20 cellular contexts compared by ENCODE assay signal in genomic region chr16:4322121-4323035, GRCh38. TPM values are rescaled to one million over a fixed set of nuclear protein-coding genes. Genes with fewer than 3 reads are reported as not detected.
DNase-seq lines count a peak whose midpoint lies in the region; ATAC-seq and TF ChIP-seq lines count a peak whose summit lies in the region.
"Had no signal": no experiment of that assay in that cellular context is flagged by ENCODE, and none has a peak within 500 bp of the region (broad histone marks: within the 10 kb centered on the region; RNA-seq: fewer than 3 reads in every experiment).

No MANE protein-coding gene starts in this region.

- H3K9me2 ChIP-seq in SK-N-SH = no peaks in the 10 kb centered on the region

- H3K27me3 ChIP-seq in SK-N-SH (ENCODE audit: insufficient read depth) = no peaks in the 10 kb centered on the region
- H3K27me3 ChIP-seq in osteoblast (ENCODE audit: insufficient read depth, low read length) = no peaks in the 10 kb centered on the region
- no peaks in the 10 kb centered on the region for H3K27me3 ChIP-seq in upper lobe of right lung
- H3K27me3 ChIP-seq: foreskin keratinocyte had no signal

- CTCF ChIA-PET in SK-N-SH (lab: Yijun Ruan, JAX) = interaction anchor here (1.7 to 14.9 kb wide), 3 partner anchors 34 to 81 kb away, joined by 5 to 281 read pairs (median 67); no protein-coding TSS in a partner anchor

- H3K4me3 ChIP-seq in SK-N-SH (ENCODE audit: low read depth in 2 of 2, low read length in 1 of 2) (no peak overlapping the region), osteoblast (ENCODE audit: insufficient read depth, low read length) (no peak overlapping the region), upper lobe of right lung (no peak overlapping the region)
- H3K4me3 ChIP-seq: GM12878 had no signal

- 90% methylated on average over 15 of the region's 30 CpGs for WGBS in SK-N-SH (ENCODE audit: low lambda C conversion rate)

- H3F3A ChIP-seq in SK-N-SH (replicated peaks; ENCODE audit: insufficient read depth) = no peaks in the 10 kb centered on the region

- no peak overlapping the region for H3K4me2 ChIP-seq in SK-N-SH
- no peak overlapping the region for H3K4me2 ChIP-seq in osteoblast (ENCODE audit: insufficient read depth, low read length)

- no peak for TF ChIP-seq EP300 in SK-N-SH (IDR thresholded peaks at IDR 0.05; ENCODE audit: borderline replicate concordance in 1 of 2, low read depth in 1 of 2, low read length in 1 of 2)

- H3K79me2 ChIP-seq in SK-N-SH (ENCODE audit: insufficient read depth) (peaks cover 98% of the 10 kb centered on the region), osteoblast (ENCODE audit: insufficient read depth, low read length) (peaks cover 97% of the 10 kb centered on the region)

- POLR2A ChIA-PET in SK-N-SH (lab: Yijun Ruan, JAX) = interaction anchor here (1.5 kb wide), 1 partner anchor 69 kb away, joined by 4 read pairs; no protein-coding TSS in a partner anchor

- intact Hi-C loops in upper lobe of right lung (cut with DNase I) = no loop called here

- no peak for TF ChIP-seq CTCF in SK-N-SH (IDR thresholded peaks at IDR 0.05)
- TF ChIP-seq CTCF in osteoblast (IDR thresholded peaks at IDR 0.05; ENCODE audit: extremely low read depth, low read depth, low read length) = no peak
- no peak for TF ChIP-seq CTCF in upper lobe of right lung (IDR thresholded peaks at IDR 0.05)

- peak; percentile 24 for DNase-seq in SK-N-SH
- DNase-seq in epithelial cell of prostate (ENCODE audit: low read depth, low spot score) = no peak
- DNase-seq in osteoblast (ENCODE audit: insufficient read length, low spot score, missing footprints) = peak; percentile 86
- no peak for DNase-seq in upper lobe of right lung
- no peak for DNase-seq in occipital lobe (lab: John Stamatoyannopoulos, UW)
- no peak for DNase-seq in midbrain (lab: John Stamatoyannopoulos, UW)
- DNase-seq: activated B cell treated with CpG ODN at 0.5 μM for 24 hours, amniotic stem cell, foreskin keratinocyte, GDM1, KBM-7, NCI-H1048, NCI-H2029 treated with DMSO at 0.1 percent for 48 hours, NCI-H510A, SIG-M5 had no signal

- H3K4me1 ChIP-seq in SK-N-SH (ENCODE audit: control insufficient read depth in 1 of 2, insufficient read depth in 2 of 2, low read depth in 1 of 2, low read length in 1 of 2) = peaks cover 8 to 48% of the 10 kb centered on the region in 2 experiments; a peak in 1 of 4 replicates
- H3K4me1 ChIP-seq in osteoblast (ENCODE audit: insufficient read depth, low read length) = peaks cover 47% of the 10 kb centered on the region
- H3K4me1 ChIP-seq in upper lobe of right lung = peaks cover 73% of the 10 kb centered on the region

- no peaks in the 10 kb centered on the region for H3K36me3 ChIP-seq in SK-N-SH (replicated peaks in 1 of 2; ENCODE audit: control insufficient read depth in 1 of 2, insufficient read depth in 2 of 2, low read length in 1 of 2)
- no peaks in the 10 kb centered on the region for H3K36me3 ChIP-seq in osteoblast (ENCODE audit: insufficient read depth, low read length)
- H3K36me3 ChIP-seq in upper lobe of right lung = no peaks in the 10 kb centered on the region

- H3K9me3 ChIP-seq in SK-N-SH (no peaks in the 10 kb centered on the region), osteoblast (ENCODE audit: low read depth, low read length) (no peaks in the 10 kb centered on the region), upper lobe of right lung (no peaks in the 10 kb centered on the region)

- H3K9ac ChIP-seq in SK-N-SH = no peak overlapping the region

- TF ChIP-seq RAD21 in SK-N-SH (IDR thresholded peaks at IDR 0.05; ENCODE audit: low read length) = no peak

- H2AFZ ChIP-seq in SK-N-SH (ENCODE audit: low read depth) = no peak overlapping the region
- no peak overlapping the region for H2AFZ ChIP-seq in osteoblast (ENCODE audit: low read length)

- H4K20me1 ChIP-seq in SK-N-SH (ENCODE audit: insufficient read depth) (peaks cover 84% of the 10 kb centered on the region), osteoblast (ENCODE audit: insufficient read depth, low read length) (peaks cover 81% of the 10 kb centered on the region)

- ATAC-seq in SK-N-SH treated with all-trans-retinoic acid at 6 μM for 48 hours (no peak), upper lobe of right lung (no peak), HG03108 (IDR thresholded peaks at IDR 0.05; ENCODE audit: unreplicated experiment) (no peak)
- ATAC-seq: GM12878 had no signal

- H3K27ac ChIP-seq in SK-N-SH (ENCODE audit: low read depth in 2 of 2, low read length in 1 of 2) (no peak overlapping the region), epithelial cell of prostate (peak overlapping the region; percentile 54), osteoblast (ENCODE audit: low read depth, low read length) (no peak overlapping the region), upper lobe of right lung (peak overlapping the region; percentile 83)
- H3K27ac ChIP-seq: 22Rv1, foreskin keratinocyte had no signal

TF ChIP-seq in SK-N-SH, 30 proteins besides CTCF, POLR2A, EP300 and RAD21 (continues in another document):
- no peak for TF ChIP-seq GABPA (IDR thresholded peaks at IDR 0.05; ENCODE audit: low read depth)
- TF ChIP-seq NFIC (IDR thresholded peaks at IDR 0.05; ENCODE audit: borderline replicate concordance) = no peak
- TF ChIP-seq PBX3 (IDR thresholded peaks at IDR 0.05) = no peak
- TF ChIP-seq JUND (IDR thresholded peaks at IDR 0.05) = no peak
- no peak for TF ChIP-seq NRF1 (IDR thresholded peaks at IDR 0.05; ENCODE audit: low read depth, low read length)
- TF ChIP-seq FOXJ3 (CRISPR knock-in tag; IDR thresholded peaks at IDR 0.05) = no peak

TF ChIP-seq in SK-N-SH treated with all-trans-retinoic acid at 6 μM for 48 hours, 23 proteins besides CTCF, POLR2A, EP300 and RAD21:
- TF ChIP-seq CSDC2 (CRISPR knock-in tag; IDR thresholded peaks at IDR 0.05) (no peak), OSR1 (CRISPR knock-in tag; IDR thresholded peaks at IDR 0.05) (no peak), ARNTL (CRISPR knock-in tag; IDR thresholded peaks at IDR 0.05; ENCODE audit: borderline replicate concordance, low read depth) (no peak), ZNF70 (CRISPR knock-in tag; IDR thresholded peaks at IDR 0.05) (no peak), BACH2 (CRISPR knock-in tag; IDR thresholded peaks at IDR 0.05; ENCODE audit: borderline replicate concordance) (no peak), ZNF8 (CRISPR knock-in tag; IDR thresholded peaks at IDR 0.05) (no peak), ZNF565 (CRISPR knock-in tag; conservative IDR thresholded peaks at IDR 0.05; ENCODE audit: low read depth) (no peak)

RNA-seq across cellular contexts. Expression of gene GLIS2, which starts 6.5 kb away (rescaled TPM):
- 3.3 and 6.5 TPM in 2 replicates for polyA plus RNA-seq in SK-N-SH (2012; rRNA removed)
- 3.5 and 5.8 TPM in 2 replicates for polyA plus RNA-seq in SK-N-SH (2012; cell fraction: cytosol; rRNA removed)
- 18.3 and 22.6 TPM in 2 replicates for polyA plus RNA-seq in SK-N-SH (2012; cell fraction: nucleus; rRNA removed)
- total RNA-seq in osteoblast (5.0 and 5.4 TPM in 2 replicates), upper lobe of right lung (34.1 TPM), occipital lobe (5.1 TPM)
- total RNA-seq: activated B cell treated with CpG ODN at 0.5 μM for 24 hours had no signal

RNA-seq across cellular contexts. Expression of gene PAM16, which starts 28.7 kb away (rescaled TPM):
- polyA plus RNA-seq in SK-N-SH (2012; rRNA removed) = 96.3 and 96.4 TPM in 2 replicates
- 52.4 and 75.8 TPM in 2 replicates for polyA plus RNA-seq in SK-N-SH (2012; cell fraction: cytosol; rRNA removed)
- polyA plus RNA-seq in SK-N-SH (2012; cell fraction: nucleus; rRNA removed) = 95.5 and 121 TPM in 2 replicates
- total RNA-seq in osteoblast = 17.4 and 18.6 TPM in 2 replicates
- total RNA-seq in upper lobe of right lung = 41.2 TPM
- total RNA-seq in occipital lobe = 21.2 TPM

RNA-seq across cellular contexts. Expression of gene VASN, which starts 49.3 kb away (rescaled TPM):
- 11.4 and 37.4 TPM in 2 replicates for polyA plus RNA-seq in SK-N-SH (2012; rRNA removed)
- 14.5 and 28.9 TPM in 2 replicates for polyA plus RNA-seq in SK-N-SH (2012; cell fraction: cytosol; rRNA removed)
- 42.9 and 52.9 TPM in 2 replicates for polyA plus RNA-seq in SK-N-SH (2012; cell fraction: nucleus; rRNA removed)
- total RNA-seq in osteoblast = 202 and 217 TPM in 2 replicates
- 20.3 TPM for total RNA-seq in upper lobe of right lung
- total RNA-seq in occipital lobe = 2.5 TPM
- total RNA-seq: T-helper 2 cell treated with Interferon-gamma antibody and Interleukin-4, amounts not matched to agents 100 ng/mL and 5 ng/mL, for 36 hours had no signal

RNA-seq across cellular contexts. Expression of gene TFAP4, which starts 49.6 kb away (rescaled TPM):
- 8.8 and 13.1 TPM in 2 replicates for polyA plus RNA-seq in SK-N-SH (2012; rRNA removed)
- 5.4 and 7.4 TPM in 2 replicates for polyA plus RNA-seq in SK-N-SH (2012; cell fraction: cytosol; rRNA removed)
- polyA plus RNA-seq in SK-N-SH (2012; cell fraction: nucleus; rRNA removed) = 13.6 and 21.0 TPM in 2 replicates
- 6.5 and 9.1 TPM in 2 replicates for total RNA-seq in osteoblast
- total RNA-seq in upper lobe of right lung = 9.6 TPM
- 13.7 TPM for total RNA-seq in occipital lobe

Comparison
In these comparisons a context has a peak if more than half of its experiments do, and no peak if none do; other contexts are left out.
1. DNase-seq: peak in SK-N-SH (single experiment) and osteoblast (single experiment); none in epithelial cell of prostate (single experiment), upper lobe of right lung (single experiment), occipital lobe (single experiment) and midbrain (single experiment).
2. H3K27ac ChIP-seq: peak in epithelial cell of prostate (single experiment) and upper lobe of right lung (single experiment); none in SK-N-SH (0 of 2) and osteoblast (single experiment).